1 cellular context compared by ENCODE assay signal in the genomic region with DNA sequence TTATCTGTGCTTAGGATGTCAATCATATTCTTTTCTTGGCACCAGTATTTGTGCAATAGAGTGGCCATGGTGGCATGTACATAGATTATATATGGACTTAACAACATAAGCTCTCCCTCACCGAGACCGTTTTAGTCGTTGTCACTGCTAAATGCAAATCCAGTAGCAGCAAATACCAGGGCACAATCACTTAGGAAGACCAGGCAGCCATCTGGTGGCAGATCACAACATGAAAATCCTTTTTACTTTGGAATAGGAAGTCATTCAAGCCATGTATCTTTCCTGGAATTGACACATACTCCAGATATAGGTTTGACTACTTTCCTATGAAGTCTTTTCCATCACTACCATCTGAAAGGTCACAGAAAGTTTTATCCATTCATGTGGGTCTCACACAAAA.
TF ChIP-seq lines count a peak whose summit lies in the region.

No MANE protein-coding gene starts in this region.

TF ChIP-seq in GM23338, 12 proteins besides CTCF, POLR2A, EP300 and RAD21 (continued from another document):
- TF ChIP-seq, protein P1, sequence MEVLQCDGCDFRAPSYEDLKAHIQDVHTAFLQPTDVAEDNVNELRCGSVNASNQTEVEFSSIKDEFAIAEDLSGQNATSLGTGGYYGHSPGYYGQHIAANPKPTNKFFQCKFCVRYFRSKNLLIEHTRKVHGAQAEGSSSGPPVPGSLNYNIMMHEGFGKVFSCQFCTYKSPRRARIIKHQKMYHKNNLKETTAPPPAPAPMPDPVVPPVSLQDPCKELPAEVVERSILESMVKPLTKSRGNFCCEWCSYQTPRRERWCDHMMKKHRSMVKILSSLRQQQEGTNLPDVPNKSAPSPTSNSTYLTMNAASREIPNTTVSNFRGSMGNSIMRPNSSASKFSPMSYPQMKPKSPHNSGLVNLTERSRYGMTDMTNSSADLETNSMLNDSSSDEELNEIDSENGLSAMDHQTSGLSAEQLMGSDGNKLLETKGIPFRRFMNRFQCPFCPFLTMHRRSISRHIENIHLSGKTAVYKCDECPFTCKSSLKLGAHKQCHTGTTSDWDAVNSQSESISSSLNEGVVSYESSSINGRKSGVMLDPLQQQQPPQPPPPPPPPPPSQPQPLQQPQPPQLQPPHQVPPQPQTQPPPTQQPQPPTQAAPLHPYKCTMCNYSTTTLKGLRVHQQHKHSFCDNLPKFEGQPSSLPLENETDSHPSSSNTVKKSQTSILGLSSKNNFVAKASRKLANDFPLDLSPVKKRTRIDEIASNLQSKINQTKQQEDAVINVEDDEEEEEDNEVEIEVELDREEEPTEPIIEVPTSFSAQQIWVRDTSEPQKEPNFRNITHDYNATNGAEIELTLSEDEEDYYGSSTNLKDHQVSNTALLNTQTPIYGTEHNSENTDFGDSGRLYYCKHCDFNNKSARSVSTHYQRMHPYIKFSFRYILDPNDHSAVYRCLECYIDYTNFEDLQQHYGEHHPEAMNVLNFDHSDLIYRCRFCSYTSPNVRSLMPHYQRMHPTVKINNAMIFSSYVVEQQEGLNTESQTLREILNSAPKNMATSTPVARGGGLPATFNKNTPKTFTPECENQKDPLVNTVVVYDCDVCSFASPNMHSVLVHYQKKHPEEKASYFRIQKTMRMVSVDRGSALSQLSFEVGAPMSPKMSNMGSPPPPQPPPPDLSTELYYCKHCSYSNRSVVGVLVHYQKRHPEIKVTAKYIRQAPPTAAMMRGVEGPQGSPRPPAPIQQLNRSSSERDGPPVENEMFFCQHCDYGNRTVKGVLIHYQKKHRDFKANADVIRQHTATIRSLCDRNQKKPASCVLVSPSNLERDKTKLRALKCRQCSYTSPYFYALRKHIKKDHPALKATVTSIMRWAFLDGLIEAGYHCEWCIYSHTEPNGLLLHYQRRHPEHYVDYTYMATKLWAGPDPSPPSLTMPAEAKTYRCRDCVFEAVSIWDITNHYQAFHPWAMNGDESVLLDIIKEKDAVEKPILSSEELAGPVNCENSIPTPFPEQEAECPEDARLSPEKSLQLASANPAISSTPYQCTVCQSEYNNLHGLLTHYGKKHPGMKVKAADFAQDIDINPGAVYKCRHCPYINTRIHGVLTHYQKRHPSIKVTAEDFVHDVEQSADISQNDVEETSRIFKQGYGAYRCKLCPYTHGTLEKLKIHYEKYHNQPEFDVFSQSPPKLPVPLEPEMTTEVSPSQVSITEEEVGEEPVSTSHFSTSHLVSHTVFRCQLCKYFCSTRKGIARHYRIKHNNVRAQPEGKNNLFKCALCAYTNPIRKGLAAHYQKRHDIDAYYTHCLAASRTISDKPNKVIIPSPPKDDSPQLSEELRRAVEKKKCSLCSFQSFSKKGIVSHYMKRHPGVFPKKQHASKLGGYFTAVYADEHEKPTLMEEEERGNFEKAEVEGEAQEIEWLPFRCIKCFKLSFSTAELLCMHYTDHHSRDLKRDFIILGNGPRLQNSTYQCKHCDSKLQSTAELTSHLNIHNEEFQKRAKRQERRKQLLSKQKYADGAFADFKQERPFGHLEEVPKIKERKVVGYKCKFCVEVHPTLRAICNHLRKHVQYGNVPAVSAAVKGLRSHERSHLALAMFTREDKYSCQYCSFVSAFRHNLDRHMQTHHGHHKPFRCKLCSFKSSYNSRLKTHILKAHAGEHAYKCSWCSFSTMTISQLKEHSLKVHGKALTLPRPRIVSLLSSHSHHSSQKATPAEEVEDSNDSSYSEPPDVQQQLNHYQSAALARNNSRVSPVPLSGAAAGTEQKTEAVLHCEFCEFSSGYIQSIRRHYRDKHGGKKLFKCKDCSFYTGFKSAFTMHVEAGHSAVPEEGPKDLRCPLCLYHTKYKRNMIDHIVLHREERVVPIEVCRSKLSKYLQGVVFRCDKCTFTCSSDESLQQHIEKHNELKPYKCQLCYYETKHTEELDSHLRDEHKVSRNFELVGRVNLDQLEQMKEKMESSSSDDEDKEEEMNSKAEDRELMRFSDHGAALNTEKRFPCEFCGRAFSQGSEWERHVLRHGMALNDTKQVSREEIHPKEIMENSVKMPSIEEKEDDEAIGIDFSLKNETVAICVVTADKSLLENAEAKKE (CRISPR knock-in tag; IDR thresholded peaks at IDR 0.05): no peak
- TF ChIP-seq NANOG (IDR thresholded peaks at IDR 0.05; ENCODE audit: borderline replicate concordance): no peak
- TF ChIP-seq ZNF331 (CRISPR knock-in tag; IDR thresholded peaks at IDR 0.05; ENCODE audit: low read depth): no peak
- no peak for TF ChIP-seq STAT1 (IDR thresholded peaks at IDR 0.05; ENCODE audit: unreplicated experiment)
- no peak for TF ChIP-seq EZH2phosphoT487 (IDR thresholded peaks at IDR 0.05; ENCODE audit: unreplicated experiment)
- TF ChIP-seq, protein P2, sequence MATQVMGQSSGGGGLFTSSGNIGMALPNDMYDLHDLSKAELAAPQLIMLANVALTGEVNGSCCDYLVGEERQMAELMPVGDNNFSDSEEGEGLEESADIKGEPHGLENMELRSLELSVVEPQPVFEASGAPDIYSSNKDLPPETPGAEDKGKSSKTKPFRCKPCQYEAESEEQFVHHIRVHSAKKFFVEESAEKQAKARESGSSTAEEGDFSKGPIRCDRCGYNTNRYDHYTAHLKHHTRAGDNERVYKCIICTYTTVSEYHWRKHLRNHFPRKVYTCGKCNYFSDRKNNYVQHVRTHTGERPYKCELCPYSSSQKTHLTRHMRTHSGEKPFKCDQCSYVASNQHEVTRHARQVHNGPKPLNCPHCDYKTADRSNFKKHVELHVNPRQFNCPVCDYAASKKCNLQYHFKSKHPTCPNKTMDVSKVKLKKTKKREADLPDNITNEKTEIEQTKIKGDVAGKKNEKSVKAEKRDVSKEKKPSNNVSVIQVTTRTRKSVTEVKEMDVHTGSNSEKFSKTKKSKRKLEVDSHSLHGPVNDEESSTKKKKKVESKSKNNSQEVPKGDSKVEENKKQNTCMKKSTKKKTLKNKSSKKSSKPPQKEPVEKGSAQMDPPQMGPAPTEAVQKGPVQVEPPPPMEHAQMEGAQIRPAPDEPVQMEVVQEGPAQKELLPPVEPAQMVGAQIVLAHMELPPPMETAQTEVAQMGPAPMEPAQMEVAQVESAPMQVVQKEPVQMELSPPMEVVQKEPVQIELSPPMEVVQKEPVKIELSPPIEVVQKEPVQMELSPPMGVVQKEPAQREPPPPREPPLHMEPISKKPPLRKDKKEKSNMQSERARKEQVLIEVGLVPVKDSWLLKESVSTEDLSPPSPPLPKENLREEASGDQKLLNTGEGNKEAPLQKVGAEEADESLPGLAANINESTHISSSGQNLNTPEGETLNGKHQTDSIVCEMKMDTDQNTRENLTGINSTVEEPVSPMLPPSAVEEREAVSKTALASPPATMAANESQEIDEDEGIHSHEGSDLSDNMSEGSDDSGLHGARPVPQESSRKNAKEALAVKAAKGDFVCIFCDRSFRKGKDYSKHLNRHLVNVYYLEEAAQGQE (IDR thresholded peaks at IDR 0.05; ENCODE audit: unreplicated experiment): no peak
- no peak for TF ChIP-seq ZNF114 (CRISPR knock-in tag; IDR thresholded peaks at IDR 0.05)
- no peak for TF ChIP-seq EZH2 (IDR thresholded peaks at IDR 0.05; ENCODE audit: low read depth, unreplicated experiment)
